ENCODE assay signal across 8 cellular contexts in genomic region chr16:85137323-85138072, GRCh38.
DNase-seq lines count a peak whose midpoint lies in the region; ATAC-seq and TF ChIP-seq lines count a peak whose summit lies in the region.

No MANE protein-coding gene starts in this region.

- no peaks in the 10 kb centered on the region for H3K9me3 Mint-ChIP-seq in nephron progenitor cell

- peak overlapping the region; percentile 57 for H3K4me3 Mint-ChIP-seq in nephron progenitor cell

- peak overlapping the region; percentile 12 for H3K4me3 ChIP-seq in AG09309 (ENCODE audit: control insufficient read depth, low read depth, low read length)
- H3K4me3 ChIP-seq in fibroblast of mammary gland (ENCODE audit: control insufficient read depth, low read depth, low read length), result peak overlapping the region; percentile 33

- DNase-seq in AG09309 (ENCODE audit: low read depth), result peak; percentile 70
- DNase-seq in RWPE1 (ENCODE audit: low spot score), result peak; percentile 36
- DNase-seq in fibroblast of mammary gland (ENCODE audit: low read depth), result peak; percentile 96
- DNase-seq in nephron progenitor cell, result peak; percentile 64
- DNase-seq in OCI-M2 (lab: John Stamatoyannopoulos, UW; ENCODE audit: unreplicated experiment), result no peak
- DNase-seq in kidney glomerular epithelial cell (lab: John Stamatoyannopoulos, UW), result no peak

- peak overlapping the region; percentile 75 for H3K27ac ChIP-seq in RWPE1

- H3K27ac Mint-ChIP-seq in nephron progenitor cell, result no peak overlapping the region

- no peaks in the 10 kb centered on the region for H3K36me3 Mint-ChIP-seq in nephron progenitor cell (ENCODE audit: low read depth)

- ATAC-seq in HG02763 (IDR thresholded peaks at IDR 0.05; ENCODE audit: unreplicated experiment) (no peak), GM21717 (IDR thresholded peaks at IDR 0.05; ENCODE audit: unreplicated experiment) (no peak)

- H3K4me1 Mint-ChIP-seq in nephron progenitor cell, result peaks cover 58% of the 10 kb centered on the region

- TF ChIP-seq CTCF in AG09309 (IDR thresholded peaks at IDR 0.05; ENCODE audit: control insufficient read depth, insufficient read depth, low read depth, low read length, missing control alignments) (no peak), RWPE1 (conservative IDR thresholded peaks at IDR 0.05; ENCODE audit: low read depth) (no peak), fibroblast of mammary gland (conservative IDR thresholded peaks at IDR 0.05; ENCODE audit: control insufficient read depth, insufficient read depth, low read depth, low read length) (no peak), nephron progenitor cell (IDR thresholded peaks at IDR 0.05) (no peak)

- H3K27me3 Mint-ChIP-seq in nephron progenitor cell (ENCODE audit: low read depth, poor library complexity), result peaks cover 3% of the 10 kb centered on the region

- POLR2A ChIA-PET in RWPE1 (lab: Yijun Ruan, JAX; ENCODE audit: low non-redundant PET), result no interaction called here

- CTCF ChIA-PET in RWPE1 (lab: Yijun Ruan, JAX), result interaction anchor here (0.5 kb wide), 1 partner anchor 50 kb away, joined by 3 read pairs; no protein-coding TSS in a partner anchor

Comparison
In these comparisons a context has a peak if more than half of its experiments do, and no peak if none do; other contexts are left out.
1. DNase-seq: peak in AG09309 (single experiment), RWPE1 (single experiment), fibroblast of mammary gland (single experiment) and nephron progenitor cell (single experiment); none in OCI-M2 (single experiment) and kidney glomerular epithelial cell (single experiment).